In genomic region chr4:78291277-78291676, GRCh38 we compare ENCODE assay signal across 25 cellular contexts.
"Had no signal": no experiment of that assay in that cellular context is flagged by ENCODE, and none has a peak within 500 bp of the region (broad histone marks: within the 10 kb centered on the region; RNA-seq: fewer than 3 reads in every experiment).

No MANE protein-coding gene starts in this region.

- H3K27ac Mint-ChIP-seq: activated CD4-positive, alpha-beta memory T cell treated with anti-CD3 and anti-CD28 coated beads, Interleukin-2, amount 10 ng/mL, durations not matched to agents 7 days and 5 days; activated CD4-positive, alpha-beta T cell treated with anti-CD3 and anti-CD28 coated beads for 36 hours; activated naive CD4-positive, alpha-beta T cell treated with anti-CD3 and anti-CD28 coated beads, Interleukin-2, amount 10 ng/mL, durations not matched to agents 7 days and 5 days; activated naive CD8-positive, alpha-beta T cell treated with anti-CD3 and anti-CD28 coated beads for 36 hours; activated T-helper 17 cell treated with anti-CD3 and anti-CD28 coated beads, Interleukin-2, amount 50 U/mL, for 72 hours; T-cell had no signal

- H3K4me1 Mint-ChIP-seq: activated CD4-positive, alpha-beta memory T cell treated with anti-CD3 and anti-CD28 coated beads, Interleukin-2, amount 10 ng/mL, durations not matched to agents 7 days and 5 days; activated CD4-positive, alpha-beta T cell treated with anti-CD3 and anti-CD28 coated beads for 36 hours; activated naive CD4-positive, alpha-beta T cell treated with anti-CD3 and anti-CD28 coated beads, Interleukin-2, amount 10 ng/mL, durations not matched to agents 7 days and 5 days; activated naive CD8-positive, alpha-beta T cell treated with anti-CD3 and anti-CD28 coated beads for 36 hours; activated T-helper 17 cell treated with anti-CD3 and anti-CD28 coated beads, Interleukin-2, amount 50 U/mL, for 72 hours; T-cell had no signal

- H3K4me3 ChIP-seq: cardiac muscle cell, SJSA1 had no signal

- H3K27me3 ChIP-seq: brain microvascular endothelial cell, cardiac muscle cell, SJSA1 had no signal

- H3K27me3 Mint-ChIP-seq: activated naive CD4-positive, alpha-beta T cell treated with anti-CD3 and anti-CD28 coated beads, Interleukin-2, amount 10 ng/mL, durations not matched to agents 7 days and 5 days had no signal

- H3K36me3 ChIP-seq: brain microvascular endothelial cell, cardiac muscle cell, SJSA1 had no signal

- H3K27ac ChIP-seq: brain microvascular endothelial cell, cardiac muscle cell, VCaP had no signal

- ATAC-seq: activated CD4-positive, alpha-beta T cell treated with anti-CD3 and anti-CD28 coated beads for 36 hours; activated T-helper 17 cell treated with anti-CD3 and anti-CD28 coated beads, Interleukin-2, amount 50 U/mL, for 72 hours; PC-3; T-cell had no signal

- H3K4me3 Mint-ChIP-seq: activated CD4-positive, alpha-beta memory T cell treated with anti-CD3 and anti-CD28 coated beads, Interleukin-2, amount 10 ng/mL, durations not matched to agents 7 days and 5 days; activated CD4-positive, alpha-beta T cell treated with anti-CD3 and anti-CD28 coated beads for 36 hours; activated naive CD4-positive, alpha-beta T cell treated with anti-CD3 and anti-CD28 coated beads, Interleukin-2, amount 10 ng/mL, durations not matched to agents 7 days and 5 days; activated naive CD8-positive, alpha-beta T cell treated with anti-CD3 and anti-CD28 coated beads for 36 hours; activated T-helper 17 cell treated with anti-CD3 and anti-CD28 coated beads, Interleukin-2, amount 50 U/mL, for 72 hours; T-cell had no signal

- DNase-seq: activated CD4-positive, alpha-beta memory T cell treated with anti-CD3 and anti-CD28 coated beads, Interleukin-2, amount 10 ng/mL, durations not matched to agents 7 days and 5 days; activated CD4-positive, alpha-beta T cell treated with anti-CD3 and anti-CD28 coated beads for 36 hours; activated CD4-positive, alpha-beta T cell treated with anti-CD3 and anti-CD28 coated beads, Interleukin-2, amount 50 U/mL, for 1 hour; activated gamma-delta T cell treated with Interleukin-2 at 50 U/mL for 16 hours; activated naive CD4-positive, alpha-beta T cell treated with anti-CD3 and anti-CD28 coated beads, Interleukin-2, amount 10 ng/mL, durations not matched to agents 7 days and 5 days; activated naive CD8-positive, alpha-beta T cell treated with anti-CD3 and anti-CD28 coated beads for 36 hours; activated T-cell treated with anti-CD3 and anti-CD28 coated beads for 4 hours; activated T-cell treated with anti-CD3 and anti-CD28 coated beads, Interleukin-2, amount 50 U/mL, for 48 hours; brain microvascular endothelial cell; KG1; NCI-H1105; NCI-H1436; NCI-H1694 treated with DMSO at 0.1 percent for 48 hours; NCI-H2029 treated with DMSO at 0.1 percent for 48 hours; NCI-H510A treated with DMSO at 0.1 percent for 48 hours; NCI-H69; PC-3; SHP77; T-cell; T-helper 2 cell; T1000 had no signal

- H3K9me3 ChIP-seq: SJSA1 had no signal

- H3K36me3 Mint-ChIP-seq: activated naive CD4-positive, alpha-beta T cell treated with anti-CD3 and anti-CD28 coated beads, Interleukin-2, amount 10 ng/mL, durations not matched to agents 7 days and 5 days; activated naive CD8-positive, alpha-beta T cell treated with anti-CD3 and anti-CD28 coated beads for 36 hours; T-cell had no signal

- H3K9me3 Mint-ChIP-seq: activated CD4-positive, alpha-beta memory T cell treated with anti-CD3 and anti-CD28 coated beads, Interleukin-2, amount 10 ng/mL, durations not matched to agents 7 days and 5 days; activated naive CD4-positive, alpha-beta T cell treated with anti-CD3 and anti-CD28 coated beads, Interleukin-2, amount 10 ng/mL, durations not matched to agents 7 days and 5 days; activated naive CD8-positive, alpha-beta T cell treated with anti-CD3 and anti-CD28 coated beads for 36 hours; activated T-helper 17 cell treated with anti-CD3 and anti-CD28 coated beads, Interleukin-2, amount 50 U/mL, for 72 hours; T-cell had no signal
